ENCODE assay signal across 1 cellular context in genomic region chr14:22569749-22570131, GRCh38.
TF ChIP-seq lines count a peak whose summit lies in the region.

No MANE protein-coding gene starts in this region.

TF ChIP-seq in SK-N-SH, 30 proteins besides CTCF, POLR2A, EP300 and RAD21 (continued from another document):
- TF ChIP-seq ZBTB33 (IDR thresholded peaks at IDR 0.05; ENCODE audit: borderline replicate concordance, low read depth) (no peak), GATA2 (CRISPR knock-in tag; IDR thresholded peaks at IDR 0.05) (no peak), ELF1 (IDR thresholded peaks at IDR 0.05) (no peak), JUND (IDR thresholded peaks at IDR 0.05) (no peak), EZH2phosphoT487 (IDR thresholded peaks at IDR 0.05; ENCODE audit: borderline replicate concordance, low read depth) (no peak), SIN3A (IDR thresholded peaks at IDR 0.05; ENCODE audit: borderline replicate concordance, low read depth, low read length) (no peak), SMC3 (IDR thresholded peaks at IDR 0.05; ENCODE audit: low read depth, low read length) (no peak)
TF ChIP-seq in SK-N-SH: peak in this region for 0.
